ENCODE assay signal across 1 cellular context in the genomic region with DNA sequence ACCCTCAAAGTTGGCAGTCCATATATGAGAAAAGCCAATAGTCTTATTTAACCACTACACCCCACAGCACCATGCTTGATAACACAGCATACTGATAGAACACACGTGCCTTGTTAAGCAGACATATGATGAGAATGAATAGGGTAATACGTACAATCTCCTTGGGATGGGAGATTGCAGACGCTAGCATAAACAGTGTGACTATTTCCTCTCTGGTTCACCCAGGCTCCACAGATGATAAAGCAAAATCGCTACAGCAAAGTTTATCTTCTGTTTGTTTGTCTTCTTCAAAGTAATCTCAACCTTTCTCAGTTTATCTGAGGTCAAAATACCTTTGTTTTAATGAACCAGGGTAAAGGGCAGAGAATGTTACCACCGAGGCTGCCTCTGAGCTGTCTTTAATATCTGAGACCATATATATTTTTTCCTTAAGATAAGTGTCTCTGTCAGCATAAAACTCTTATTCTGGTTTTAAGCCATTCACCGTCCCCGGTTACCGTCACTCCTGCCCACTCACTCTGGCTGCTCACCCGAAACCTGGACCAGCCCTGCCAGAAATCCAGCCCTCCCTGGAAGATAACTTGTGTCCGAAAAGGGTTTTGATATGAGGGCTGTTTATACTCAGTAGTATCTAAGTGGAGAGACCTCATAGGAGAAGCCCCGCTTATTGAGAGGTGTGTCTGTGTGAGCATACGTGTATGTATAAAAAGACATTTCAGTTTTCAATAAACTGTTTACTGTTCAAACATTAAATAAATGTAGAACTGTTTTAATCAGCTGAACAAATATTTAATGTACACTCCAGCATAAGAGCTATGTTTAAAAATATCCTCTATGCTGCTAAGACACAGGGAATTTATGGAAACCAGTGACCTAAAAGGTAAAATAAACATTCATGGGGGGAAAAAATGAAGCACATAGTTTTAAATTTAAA.
TF ChIP-seq lines count a peak whose summit lies in the region.

No MANE protein-coding gene starts in this region.

TF ChIP-seq in HepG2, 621 proteins besides CTCF, POLR2A, EP300 and RAD21 (continued from another document):
- TF ChIP-seq, protein P1, sequence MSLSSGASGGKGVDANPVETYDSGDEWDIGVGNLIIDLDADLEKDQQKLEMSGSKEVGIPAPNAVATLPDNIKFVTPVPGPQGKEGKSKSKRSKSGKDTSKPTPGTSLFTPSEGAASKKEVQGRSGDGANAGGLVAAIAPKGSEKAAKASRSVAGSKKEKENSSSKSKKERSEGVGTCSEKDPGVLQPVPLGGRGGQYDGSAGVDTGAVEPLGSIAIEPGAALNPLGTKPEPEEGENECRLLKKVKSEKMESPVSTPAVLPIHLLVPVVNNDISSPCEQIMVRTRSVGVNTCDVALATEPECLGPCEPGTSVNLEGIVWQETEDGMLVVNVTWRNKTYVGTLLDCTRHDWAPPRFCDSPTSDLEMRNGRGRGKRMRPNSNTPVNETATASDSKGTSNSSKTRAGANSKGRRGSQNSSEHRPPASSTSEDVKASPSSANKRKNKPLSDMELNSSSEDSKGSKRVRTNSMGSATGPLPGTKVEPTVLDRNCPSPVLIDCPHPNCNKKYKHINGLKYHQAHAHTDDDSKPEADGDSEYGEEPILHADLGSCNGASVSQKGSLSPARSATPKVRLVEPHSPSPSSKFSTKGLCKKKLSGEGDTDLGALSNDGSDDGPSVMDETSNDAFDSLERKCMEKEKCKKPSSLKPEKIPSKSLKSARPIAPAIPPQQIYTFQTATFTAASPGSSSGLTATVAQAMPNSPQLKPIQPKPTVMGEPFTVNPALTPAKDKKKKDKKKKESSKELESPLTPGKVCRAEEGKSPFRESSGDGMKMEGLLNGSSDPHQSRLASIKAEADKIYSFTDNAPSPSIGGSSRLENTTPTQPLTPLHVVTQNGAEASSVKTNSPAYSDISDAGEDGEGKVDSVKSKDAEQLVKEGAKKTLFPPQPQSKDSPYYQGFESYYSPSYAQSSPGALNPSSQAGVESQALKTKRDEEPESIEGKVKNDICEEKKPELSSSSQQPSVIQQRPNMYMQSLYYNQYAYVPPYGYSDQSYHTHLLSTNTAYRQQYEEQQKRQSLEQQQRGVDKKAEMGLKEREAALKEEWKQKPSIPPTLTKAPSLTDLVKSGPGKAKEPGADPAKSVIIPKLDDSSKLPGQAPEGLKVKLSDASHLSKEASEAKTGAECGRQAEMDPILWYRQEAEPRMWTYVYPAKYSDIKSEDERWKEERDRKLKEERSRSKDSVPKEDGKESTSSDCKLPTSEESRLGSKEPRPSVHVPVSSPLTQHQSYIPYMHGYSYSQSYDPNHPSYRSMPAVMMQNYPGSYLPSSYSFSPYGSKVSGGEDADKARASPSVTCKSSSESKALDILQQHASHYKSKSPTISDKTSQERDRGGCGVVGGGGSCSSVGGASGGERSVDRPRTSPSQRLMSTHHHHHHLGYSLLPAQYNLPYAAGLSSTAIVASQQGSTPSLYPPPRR (CRISPR knock-in tag; IDR thresholded peaks at IDR 0.05; ENCODE audit: borderline replicate concordance): peak; percentile 57; the same call in 1 of the 2 replicates
- TF ChIP-seq RXRB (CRISPR knock-in tag; IDR thresholded peaks at IDR 0.05; ENCODE audit: borderline replicate concordance) (peak; percentile 97), ZNF180 (CRISPR knock-in tag; IDR thresholded peaks at IDR 0.05; ENCODE audit: borderline replicate concordance, low read depth) (no peak), ZNF10 (CRISPR knock-in tag; IDR thresholded peaks at IDR 0.05; ENCODE audit: borderline replicate concordance, low read depth) (no peak), EEA1 (CRISPR knock-in tag; IDR thresholded peaks at IDR 0.05; ENCODE audit: borderline replicate concordance) (no peak), AKAP8 (CRISPR knock-in tag; IDR thresholded peaks at IDR 0.05) (no peak), ZNF670 (CRISPR knock-in tag; IDR thresholded peaks at IDR 0.05; ENCODE audit: borderline replicate concordance) (no peak), CCAR2 (optimal IDR thresholded peaks at IDR 0.05; ENCODE audit: low read depth, low read length) (no peak), GATAD2A (CRISPR knock-in tag; IDR thresholded peaks at IDR 0.05) (peak; percentile 81), ZNF652 (CRISPR knock-in tag; IDR thresholded peaks at IDR 0.05; ENCODE audit: borderline replicate concordance, low read depth) (peak; percentile 58; the same call in 1 of the 2 replicates), ZNF850 (CRISPR knock-in tag; conservative IDR thresholded peaks at IDR 0.05) (no peak), MAFK (conservative IDR thresholded peaks at IDR 0.05 in 1 of 2, IDR thresholded peaks at IDR 0.05 in 1 of 2; ENCODE audit: low read length in 2 of 2) (peak; percentile 79 to 84), FOXP1 (IDR thresholded peaks at IDR 0.05) (no peak), FOXP1 (CRISPR knock-in tag; IDR thresholded peaks at IDR 0.05) (peak; percentile 77), ELF3 (CRISPR knock-in tag; IDR thresholded peaks at IDR 0.05) (peak; percentile 54; the same call in 1 of the 2 replicates), ZKSCAN8 (CRISPR knock-in tag; IDR thresholded peaks at IDR 0.05; ENCODE audit: borderline replicate concordance) (no peak), BCL6 (CRISPR knock-in tag; IDR thresholded peaks at IDR 0.05) (peak; percentile 72), MZF1 (CRISPR knock-in tag; IDR thresholded peaks at IDR 0.05; ENCODE audit: borderline replicate concordance) (no peak), FOXK1 (CRISPR knock-in tag; IDR thresholded peaks at IDR 0.05; ENCODE audit: borderline replicate concordance, low read depth) (0 out of 2 replicates have a peak, but pooled peaks have one; percentile 17), SALL1 (CRISPR knock-in tag; IDR thresholded peaks at IDR 0.05) (peak; percentile 31; the same call in 1 of the 2 replicates), GFI1 (CRISPR knock-in tag; IDR thresholded peaks at IDR 0.05; ENCODE audit: borderline replicate concordance) (peak; percentile 47; the same call in 1 of the 2 replicates), FOXA3 (CRISPR knock-in tag; IDR thresholded peaks at IDR 0.05) (peak; percentile 70), RXRA (CRISPR knock-in tag; IDR thresholded peaks at IDR 0.05) (peak; percentile 41; the same call in 1 of the 2 replicates), NFIC (IDR thresholded peaks at IDR 0.05; ENCODE audit: low read length) (peak; percentile 44; the same call in 1 of the 2 replicates), ARNTL (CRISPR knock-in tag; IDR thresholded peaks at IDR 0.05) (no peak), ISL2 (CRISPR knock-in tag; IDR thresholded peaks at IDR 0.05) (peak; percentile 87), ZNF598 (CRISPR knock-in tag; IDR thresholded peaks at IDR 0.05; ENCODE audit: borderline replicate concordance) (no peak)
- TF ChIP-seq, protein P2, sequence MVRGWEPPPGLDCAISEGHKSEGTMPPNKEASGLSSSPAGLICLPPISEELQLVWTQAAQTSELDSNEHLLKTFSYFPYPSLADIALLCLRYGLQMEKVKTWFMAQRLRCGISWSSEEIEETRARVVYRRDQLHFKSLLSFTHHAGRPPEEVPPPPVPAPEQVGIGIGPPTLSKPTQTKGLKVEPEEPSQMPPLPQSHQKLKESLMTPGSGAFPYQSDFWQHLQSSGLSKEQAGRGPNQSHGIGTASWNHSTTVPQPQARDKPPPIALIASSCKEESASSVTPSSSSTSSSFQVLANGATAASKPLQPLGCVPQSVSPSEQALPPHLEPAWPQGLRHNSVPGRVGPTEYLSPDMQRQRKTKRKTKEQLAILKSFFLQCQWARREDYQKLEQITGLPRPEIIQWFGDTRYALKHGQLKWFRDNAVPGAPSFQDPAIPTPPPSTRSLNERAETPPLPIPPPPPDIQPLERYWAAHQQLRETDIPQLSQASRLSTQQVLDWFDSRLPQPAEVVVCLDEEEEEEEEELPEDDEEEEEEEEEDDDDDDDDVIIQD (CRISPR knock-in tag; IDR thresholded peaks at IDR 0.05; ENCODE audit: low read depth): peak; percentile 15; the same call in 1 of the 2 replicates
- TF ChIP-seq, protein P3, sequence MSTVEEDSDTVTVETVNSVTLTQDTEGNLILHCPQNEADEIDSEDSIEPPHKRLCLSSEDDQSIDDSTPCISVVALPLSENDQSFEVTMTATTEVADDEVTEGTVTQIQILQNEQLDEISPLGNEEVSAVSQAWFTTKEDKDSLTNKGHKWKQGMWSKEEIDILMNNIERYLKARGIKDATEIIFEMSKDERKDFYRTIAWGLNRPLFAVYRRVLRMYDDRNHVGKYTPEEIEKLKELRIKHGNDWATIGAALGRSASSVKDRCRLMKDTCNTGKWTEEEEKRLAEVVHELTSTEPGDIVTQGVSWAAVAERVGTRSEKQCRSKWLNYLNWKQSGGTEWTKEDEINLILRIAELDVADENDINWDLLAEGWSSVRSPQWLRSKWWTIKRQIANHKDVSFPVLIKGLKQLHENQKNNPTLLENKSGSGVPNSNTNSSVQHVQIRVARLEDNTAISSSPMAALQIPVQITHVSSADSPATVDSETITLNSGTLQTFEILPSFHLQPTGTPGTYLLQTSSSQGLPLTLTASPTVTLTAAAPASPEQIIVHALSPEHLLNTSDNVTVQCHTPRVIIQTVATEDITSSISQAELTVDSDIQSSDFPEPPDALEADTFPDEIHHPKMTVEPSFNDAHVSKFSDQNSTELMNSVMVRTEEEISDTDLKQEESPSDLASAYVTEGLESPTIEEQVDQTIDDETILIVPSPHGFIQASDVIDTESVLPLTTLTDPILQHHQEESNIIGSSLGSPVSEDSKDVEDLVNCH (CRISPR knock-in tag; IDR thresholded peaks at IDR 0.05): no peak
- TF ChIP-seq, protein P4, sequence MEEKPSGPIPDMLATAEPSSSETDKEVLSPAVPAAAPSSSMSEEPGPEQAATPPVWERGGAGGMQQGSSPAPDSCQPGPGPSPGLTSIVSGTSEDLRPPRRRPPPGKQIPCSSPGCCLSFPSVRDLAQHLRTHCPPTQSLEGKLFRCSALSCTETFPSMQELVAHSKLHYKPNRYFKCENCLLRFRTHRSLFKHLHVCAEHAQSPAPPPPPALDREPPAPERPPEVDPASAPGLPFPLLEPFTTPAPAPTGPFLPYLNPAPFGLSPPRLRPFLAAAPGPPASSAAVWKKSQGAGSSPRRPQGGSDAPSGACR (CRISPR knock-in tag; IDR thresholded peaks at IDR 0.05): no peak
- TF ChIP-seq, protein P5, sequence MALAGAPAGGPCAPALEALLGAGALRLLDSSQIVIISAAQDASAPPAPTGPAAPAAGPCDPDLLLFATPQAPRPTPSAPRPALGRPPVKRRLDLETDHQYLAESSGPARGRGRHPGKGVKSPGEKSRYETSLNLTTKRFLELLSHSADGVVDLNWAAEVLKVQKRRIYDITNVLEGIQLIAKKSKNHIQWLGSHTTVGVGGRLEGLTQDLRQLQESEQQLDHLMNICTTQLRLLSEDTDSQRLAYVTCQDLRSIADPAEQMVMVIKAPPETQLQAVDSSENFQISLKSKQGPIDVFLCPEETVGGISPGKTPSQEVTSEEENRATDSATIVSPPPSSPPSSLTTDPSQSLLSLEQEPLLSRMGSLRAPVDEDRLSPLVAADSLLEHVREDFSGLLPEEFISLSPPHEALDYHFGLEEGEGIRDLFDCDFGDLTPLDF (CRISPR knock-in tag; IDR thresholded peaks at IDR 0.05): no peak
- TF ChIP-seq, protein P6, sequence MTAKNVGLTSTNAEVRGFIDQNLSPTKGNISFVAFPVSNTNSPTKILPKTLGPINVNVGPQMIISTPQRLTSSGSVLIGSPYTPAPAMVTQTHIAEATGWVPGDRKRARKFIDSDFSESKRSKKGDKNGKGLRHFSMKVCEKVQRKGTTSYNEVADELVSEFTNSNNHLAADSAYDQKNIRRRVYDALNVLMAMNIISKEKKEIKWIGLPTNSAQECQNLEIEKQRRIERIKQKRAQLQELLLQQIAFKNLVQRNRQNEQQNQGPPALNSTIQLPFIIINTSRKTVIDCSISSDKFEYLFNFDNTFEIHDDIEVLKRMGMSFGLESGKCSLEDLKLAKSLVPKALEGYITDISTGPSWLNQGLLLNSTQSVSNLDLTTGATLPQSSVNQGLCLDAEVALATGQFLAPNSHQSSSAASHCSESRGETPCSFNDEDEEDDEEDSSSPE (CRISPR knock-in tag; IDR thresholded peaks at IDR 0.05): no peak
- TF ChIP-seq, protein P7, sequence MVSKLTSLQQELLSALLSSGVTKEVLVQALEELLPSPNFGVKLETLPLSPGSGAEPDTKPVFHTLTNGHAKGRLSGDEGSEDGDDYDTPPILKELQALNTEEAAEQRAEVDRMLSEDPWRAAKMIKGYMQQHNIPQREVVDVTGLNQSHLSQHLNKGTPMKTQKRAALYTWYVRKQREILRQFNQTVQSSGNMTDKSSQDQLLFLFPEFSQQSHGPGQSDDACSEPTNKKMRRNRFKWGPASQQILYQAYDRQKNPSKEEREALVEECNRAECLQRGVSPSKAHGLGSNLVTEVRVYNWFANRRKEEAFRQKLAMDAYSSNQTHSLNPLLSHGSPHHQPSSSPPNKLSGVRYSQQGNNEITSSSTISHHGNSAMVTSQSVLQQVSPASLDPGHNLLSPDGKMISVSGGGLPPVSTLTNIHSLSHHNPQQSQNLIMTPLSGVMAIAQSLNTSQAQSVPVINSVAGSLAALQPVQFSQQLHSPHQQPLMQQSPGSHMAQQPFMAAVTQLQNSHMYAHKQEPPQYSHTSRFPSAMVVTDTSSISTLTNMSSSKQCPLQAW (CRISPR knock-in tag; IDR thresholded peaks at IDR 0.05): no peak
- TF ChIP-seq, protein P8, sequence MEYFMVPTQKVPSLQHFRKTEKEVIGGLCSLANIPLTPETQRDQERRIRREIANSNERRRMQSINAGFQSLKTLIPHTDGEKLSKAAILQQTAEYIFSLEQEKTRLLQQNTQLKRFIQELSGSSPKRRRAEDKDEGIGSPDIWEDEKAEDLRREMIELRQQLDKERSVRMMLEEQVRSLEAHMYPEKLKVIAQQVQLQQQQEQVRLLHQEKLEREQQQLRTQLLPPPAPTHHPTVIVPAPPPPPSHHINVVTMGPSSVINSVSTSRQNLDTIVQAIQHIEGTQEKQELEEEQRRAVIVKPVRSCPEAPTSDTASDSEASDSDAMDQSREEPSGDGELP (IDR thresholded peaks at IDR 0.05; ENCODE audit: borderline replicate concordance, low read depth): peak; percentile 36; the same call in 1 of the 2 replicates
- TF ChIP-seq, protein P9, sequence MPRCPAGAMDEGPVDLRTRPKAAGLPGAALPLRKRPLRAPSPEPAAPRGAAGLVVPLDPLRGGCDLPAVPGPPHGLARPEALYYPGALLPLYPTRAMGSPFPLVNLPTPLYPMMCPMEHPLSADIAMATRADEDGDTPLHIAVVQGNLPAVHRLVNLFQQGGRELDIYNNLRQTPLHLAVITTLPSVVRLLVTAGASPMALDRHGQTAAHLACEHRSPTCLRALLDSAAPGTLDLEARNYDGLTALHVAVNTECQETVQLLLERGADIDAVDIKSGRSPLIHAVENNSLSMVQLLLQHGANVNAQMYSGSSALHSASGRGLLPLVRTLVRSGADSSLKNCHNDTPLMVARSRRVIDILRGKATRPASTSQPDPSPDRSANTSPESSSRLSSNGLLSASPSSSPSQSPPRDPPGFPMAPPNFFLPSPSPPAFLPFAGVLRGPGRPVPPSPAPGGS (CRISPR knock-in tag; IDR thresholded peaks at IDR 0.05): no peak
